Comparison of ENCODE assay signal across 13 cellular contexts in the genomic region with DNA sequence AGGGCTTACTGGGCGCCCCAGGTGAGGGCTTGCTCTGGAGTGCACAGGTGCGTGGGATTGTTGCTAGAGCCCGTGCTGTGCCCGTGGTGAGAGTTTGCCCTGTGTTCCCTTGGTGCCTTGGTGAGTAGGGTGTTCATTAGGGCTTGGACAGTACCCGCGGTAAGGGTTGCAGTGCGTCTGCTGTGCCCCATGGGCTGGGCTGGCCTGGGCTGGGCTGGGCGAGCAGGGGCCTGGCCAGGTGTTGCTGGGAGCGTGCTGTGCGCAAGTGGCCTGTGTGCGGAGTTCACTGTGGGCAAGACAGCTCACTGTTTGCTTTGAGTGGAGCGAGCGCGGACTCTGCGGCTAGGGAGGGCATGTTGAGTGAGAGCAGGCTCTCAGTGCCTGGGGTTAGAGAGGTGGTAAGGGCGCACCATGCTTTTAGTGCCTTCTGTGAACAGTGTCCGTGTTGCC. TPM values are rescaled to one million over a fixed set of nuclear protein-coding genes. Genes with fewer than 3 reads are reported as not detected.
DNase-seq lines count a peak whose midpoint lies in the region; ATAC-seq and TF ChIP-seq lines count a peak whose summit lies in the region.
"Had no signal": no experiment of that assay in that cellular context is flagged by ENCODE, and none has a peak within 500 bp of the region (broad histone marks: within the 10 kb centered on the region; RNA-seq: fewer than 3 reads in every experiment).

No MANE protein-coding gene starts in this region.

- in situ Hi-C loops in mammary epithelial cell (cut with MboI; ENCODE audit: low sequenced_read_pairs in 2 of 2) (no loop called here), transverse colon (cut with MboI; ENCODE audit: low pct_ligation_motif_present in 1 of 4, low pct_unique_long_range_greater_than_20kb in 1 of 4, low sequenced_read_pairs in 3 of 4) (no loop called here)

- CTCF ChIA-PET in mammary epithelial cell (lab: Charles Lee; ENCODE audit: low non-redundant PET): no interaction called here

- DNase-seq in heart right ventricle (no peak), right atrium auricular region (ENCODE audit: low spot score) (no peak), mammary epithelial cell (no peak), memory B cell (ENCODE audit: low spot score in 2 of 2) (no peak), aorta (no peak), transverse colon (no peak), left colon (no peak), dedifferentiated amniotic fluid mesenchymal stem cell (ENCODE audit: extremely low spot score) (no peak)
- DNase-seq: NCI-H1694 had no signal

- peak overlapping the region; percentile 98 for H3K4me2 ChIP-seq in mammary epithelial cell (ENCODE audit: insufficient read depth, low read depth, low read length)

- TF ChIP-seq EP300 in transverse colon (IDR thresholded peaks at IDR 0.05; ENCODE audit: low read depth): no peak

- H4K20me1 ChIP-seq in mammary epithelial cell (ENCODE audit: insufficient read depth, low read length): no peaks in the 10 kb centered on the region

- peaks cover 6% of the 10 kb centered on the region for H3K36me3 Mint-ChIP-seq in memory B cell

- TF ChIP-seq POLR2A in transverse colon (IDR thresholded peaks at IDR 0.05): no peak

- H3K4me3 ChIP-seq in heart right ventricle (peak overlapping the region in 8 of 10 donors; percentile 45 to 74 (median 62)), right atrium auricular region (peak overlapping the region in 1 of 2 donors; percentile 60), mammary epithelial cell (replicated peaks in 1 of 3; ENCODE audit: insufficient read depth in 1 of 3, low read depth in 2 of 3, low read length in 3 of 3) (peak overlapping the region in 1 of 3 experiments; percentile 62), aorta (ENCODE audit: low read length in 2 of 2) (no peak overlapping the region), transverse colon (peak overlapping the region in 1 of 4 donors; percentile 60)

- ATAC-seq in heart right ventricle (peak in 5 of 8 donors; percentile 14 to 53 (median 29)), memory B cell (ENCODE audit: low read depth) (no peak), aorta (ENCODE audit: low FRiP score) (peak; percentile 23), left colon (no peak)

- no peaks in the 10 kb centered on the region for H3K79me2 ChIP-seq in mammary epithelial cell (ENCODE audit: insufficient read depth, low read length)

- H3K27me3 ChIP-seq in heart right ventricle (peaks cover 0 to 41% (median 12%) of the 10 kb centered on the region in 7 donors), right atrium auricular region (no peaks in the 10 kb centered on the region), mammary epithelial cell (ENCODE audit: insufficient read depth, low read length) (peaks cover 3% of the 10 kb centered on the region), aorta (ENCODE audit: control insufficient read depth in 1 of 2, insufficient read depth in 2 of 2, low read length in 1 of 2) (no peaks in the 10 kb centered on the region), transverse colon (peaks cover 3% of the 10 kb centered on the region)

- H3K9me3 ChIP-seq in heart right ventricle: no peaks in the 10 kb centered on the region
- H3K9me3 ChIP-seq in right atrium auricular region: no peaks in the 10 kb centered on the region
- no peaks in the 10 kb centered on the region for H3K9me3 ChIP-seq in mammary epithelial cell (replicated peaks; ENCODE audit: insufficient read depth, low read length)
- no peaks in the 10 kb centered on the region for H3K9me3 ChIP-seq in aorta (ENCODE audit: control insufficient read depth, low read length)
- H3K9me3 ChIP-seq in transverse colon: no peaks in the 10 kb centered on the region

- no peak overlapping the region for H3K9ac ChIP-seq in mammary epithelial cell (ENCODE audit: insufficient read depth, low read length)

- H3K27ac ChIP-seq in heart right ventricle (no peak overlapping the region), right atrium auricular region (no peak overlapping the region), mammary epithelial cell (ENCODE audit: insufficient read depth, low read depth, low read length) (no peak overlapping the region), aorta (ENCODE audit: low read depth in 1 of 2, low read length in 2 of 2) (no peak overlapping the region), transverse colon (no peak overlapping the region)

- H3K36me3 ChIP-seq in heart right ventricle (peaks cover 0 to 18% (median 0%) of the 10 kb centered on the region in 9 donors), right atrium auricular region (no peaks in the 10 kb centered on the region), mammary epithelial cell (ENCODE audit: insufficient read depth, low read length) (no peaks in the 10 kb centered on the region), aorta (ENCODE audit: control insufficient read depth in 1 of 2, insufficient read depth in 2 of 2, low read length in 1 of 2) (no peaks in the 10 kb centered on the region), transverse colon (no peaks in the 10 kb centered on the region)

- H3K4me1 ChIP-seq in heart right ventricle (peaks cover 0 to 18% (median 9%) of the 10 kb centered on the region in 9 donors), right atrium auricular region (peaks cover 0 to 11% of the 10 kb centered on the region in 2 donors), mammary epithelial cell (ENCODE audit: insufficient read depth, low read length) (peaks cover 13% of the 10 kb centered on the region), aorta (ENCODE audit: control insufficient read depth in 1 of 2, insufficient read depth in 2 of 2, low read length in 2 of 2) (peaks cover 0 to 2% of the 10 kb centered on the region in 2 donors), transverse colon (peaks cover 0 to 13% (median 7%) of the 10 kb centered on the region in 4 donors)

- TF ChIP-seq CTCF in heart right ventricle (IDR thresholded peaks at IDR 0.05) (no peak), right atrium auricular region (IDR thresholded peaks at IDR 0.05) (no peak), mammary epithelial cell (conservative IDR thresholded peaks at IDR 0.05 in 1 of 2, IDR thresholded peaks at IDR 0.05 in 1 of 2; ENCODE audit: extremely low read depth in 1 of 2, insufficient read depth in 1 of 2, low read depth in 1 of 2, low read length in 2 of 2) (no peak), transverse colon (IDR thresholded peaks at IDR 0.05) (no peak)

- H3K4me1 Mint-ChIP-seq in memory B cell: peaks cover 5% of the 10 kb centered on the region

- no peaks in the 10 kb centered on the region for H3K27me3 Mint-ChIP-seq in memory B cell

- peak overlapping the region; percentile 9 for H3K27ac Mint-ChIP-seq in memory B cell

- no TSS peak for BruUV-seq in mammary epithelial cell (replicated peaks; lab: Mats Ljungman, UMichigan)

- peak overlapping the region; percentile 75 for H3K4me3 Mint-ChIP-seq in memory B cell

- dilution Hi-C loops in mammary epithelial cell (cut with HindIII; ENCODE audit: low sequenced_read_pairs): no loop called here

- intact Hi-C loops in heart right ventricle (cut with DNase I) (loop anchor here in 1 of 10 donors (10.0 kb wide), 1 partner anchor 49 kb away; no protein-coding TSS in a partner anchor), mammary epithelial cell (cut with micrococcal nuclease) (no loop called here), aorta (cut with DNase I) (no loop called here), transverse colon (cut with DNase I; ENCODE audit: low total_unique reads) (no loop called here), left colon (cut with DNase I, micrococcal nuclease) (no loop called here)

- peak overlapping the region; percentile 98 for H2AFZ ChIP-seq in mammary epithelial cell (ENCODE audit: low read depth, low read length)

- H3K9me3 Mint-ChIP-seq in memory B cell: no peaks in the 10 kb centered on the region

- WGBS in heart right ventricle, 2 donors: 66 to 69% methylated on average over 17 of the region's 17 CpGs
- WGBS in mammary epithelial cell (ENCODE audit: low coverage, missing lambda C conversion rate): 85% methylated on average over 15 of the region's 17 CpGs
- 77 to 79% methylated on average over 17 of the region's 17 CpGs for WGBS in aorta, 2 donors
- WGBS in transverse colon (ENCODE audit: low coverage in 1 of 2), 2 donors: 84 to 100% methylated on average over 1 to 14 of the region's 17 CpGs

RNA-seq across cellular contexts. Expression of a gene that starts 0.7 kb away (rescaled TPM):
- total RNA-seq in heart right ventricle (1 to 10 TPM in 1 of 10 donors, under 1 TPM in 2, not detected in 7; 0.34 to 1.1 (median 0.42) TPM), right atrium auricular region (not detected), mammary epithelial cell (not detected), aorta (under 1 TPM in 1 of 2 donors, not detected in 1; 0.24 TPM), transverse colon (not detected), left colon (under 1 TPM in 1 of 2 donors, not detected in 1; 0.34 TPM)
- polyA plus RNA-seq in heart right ventricle (not detected), mammary epithelial cell (not detected), aorta (not detected)
- not detected for polyA minus RNA-seq in mammary epithelial cell
- total RNA-seq: frontal cortex, pulmonary artery endothelial cell, SK-MEL-5, temporal lobe had no signal

Comparison
In these comparisons a context has a peak if more than half of its experiments do, and no peak if none do; other contexts are left out.
1. ATAC-seq: peak in heart right ventricle (5 of 8) and aorta (single experiment); none in memory B cell (single experiment) and left colon (single experiment).
2. H3K4me3 ChIP-seq: peak in heart right ventricle (8 of 10); none in aorta (0 of 2).